In genomic region chr6:131694832-131695426, GRCh38 we compare ENCODE assay signal across 8 cellular contexts. TPM values are rescaled to one million over a fixed set of nuclear protein-coding genes. Genes with fewer than 3 reads are reported as not detected.
A peak's percentile ranks its signal among the peaks of the same experiment; 100 is the strongest.
DNase-seq lines count a peak whose midpoint lies in the region; ATAC-seq and TF ChIP-seq lines count a peak whose summit lies in the region.

No MANE protein-coding gene starts in this region.

- H3K4ac ChIP-seq in IMR-90 (ENCODE audit: low read depth, low read length) = no peak overlapping the region

- TF ChIP-seq RAD21 in IMR-90 (IDR thresholded peaks at IDR 0.05; ENCODE audit: low read length) = peak; percentile 96

- dilution Hi-C loops in IMR-90 (cut with HindIII; ENCODE audit: low sequenced_read_pairs, unreplicated experiment) = no loop called here

- no peak for TF ChIP-seq POLR2A in IMR-90 (IDR thresholded peaks at IDR 0.05; ENCODE audit: low read depth, low read length)

- POLR2A ChIA-PET in activated CD4-positive, alpha-beta T cell treated with anti-CD3 and anti-CD28 coated beads for 36 hours (lab: Charles Lee) = no interaction called here
- POLR2A ChIA-PET in IMR-90 (lab: Charles Lee; ENCODE audit: unreplicated experiment) = no interaction called here

- no peak overlapping the region for H3K18ac ChIP-seq in IMR-90 (ENCODE audit: low read depth, low read length)

- H2BK15ac ChIP-seq in IMR-90 (ENCODE audit: low read depth, low read length) = no peak overlapping the region

- DNase-seq in activated CD4-positive, alpha-beta T cell treated with anti-CD3 and anti-CD28 coated beads for 36 hours = peak; percentile 48
- DNase-seq in activated CD4-positive, alpha-beta T cell treated with anti-CD3 and anti-CD28 coated beads for 4 hours = no peak
- DNase-seq in IMR-90 (peak; percentile 79), RPMI8226 (peak; percentile 48), cerebellum (ENCODE audit: low spot score) (peak; percentile 10), left kidney (ENCODE audit: low read depth, low spot score) (peak; percentile 84), stromal cell of bone marrow (ENCODE audit: low read depth) (peak; percentile 58)

- H4K91ac ChIP-seq in IMR-90 (ENCODE audit: insufficient read depth, low read depth, low read length) = no peak overlapping the region

- intact Hi-C loops in activated CD4-positive, alpha-beta T cell treated with anti-CD3 and anti-CD28 coated beads for 36 hours (cut with DNase I, micrococcal nuclease) = loop anchor here in 1 of 2 experiments (1.0 kb wide), 1 partner anchor 215 kb away; no protein-coding TSS in a partner anchor
- intact Hi-C loops in IMR-90 (cut with micrococcal nuclease) = loop anchor here (5.0 to 10.0 kb wide), 2 partner anchors 110 to 217 kb away; partner anchors contain the start of gene ENPP1

- H3K36me3 ChIP-seq in IMR-90 (ENCODE audit: control insufficient read depth, insufficient read depth, low read length) = no peaks in the 10 kb centered on the region

- H2AK9ac ChIP-seq in IMR-90 (replicated peaks; ENCODE audit: low read depth, low read length, poor library complexity) = peak overlapping the region; percentile 72

- TF ChIP-seq CTCF in IMR-90 (conservative IDR thresholded peaks at IDR 0.05; ENCODE audit: low read depth, low read length) = peak; percentile 94

- H3K27me3 ChIP-seq in IMR-90 (ENCODE audit: control insufficient read depth, insufficient read depth, low read length) = no peaks in the 10 kb centered on the region; the same call in 1 of the 2 replicates

- no peaks in the 10 kb centered on the region for H3K4me1 Mint-ChIP-seq in activated CD4-positive, alpha-beta T cell treated with anti-CD3 and anti-CD28 coated beads for 36 hours

- no peak overlapping the region for H3K56ac ChIP-seq in IMR-90 (ENCODE audit: extremely low read depth, insufficient read depth, low read length)

- WGBS in IMR-90 (ENCODE audit: extremely low coverage in 2 of 2, insufficient read length in 1 of 2), 2 experiments = no CpG with 5 or more reads among the region's 2 CpGs

- no peak overlapping the region for H3K23ac ChIP-seq in IMR-90 (ENCODE audit: low read depth, low read length)

- no peak overlapping the region for H4K8ac ChIP-seq in IMR-90 (ENCODE audit: low read depth in 2 of 2, low read length in 2 of 2)

- in situ Hi-C loops in IMR-90 (cut with MboI; ENCODE audit: low sequenced_read_pairs) = loop anchor here (5.0 to 25.0 kb wide), 3 partner anchors 217 to 792 kb away; no protein-coding TSS in a partner anchor

- H3K27ac Mint-ChIP-seq in activated CD4-positive, alpha-beta T cell treated with anti-CD3 and anti-CD28 coated beads for 36 hours = no peak overlapping the region

- H3K27me3 Mint-ChIP-seq in activated CD4-positive, alpha-beta T cell treated with anti-CD3 and anti-CD28 coated beads for 36 hours = no peaks in the 10 kb centered on the region

- H3K14ac ChIP-seq in IMR-90 (replicated peaks; ENCODE audit: low read depth, low read length) = no peak overlapping the region

- H3K4me1 ChIP-seq in IMR-90 (ENCODE audit: control insufficient read depth, insufficient read depth, low read length) = no peaks in the 10 kb centered on the region

- CTCF ChIA-PET in activated CD4-positive, alpha-beta T cell treated with anti-CD3 and anti-CD28 coated beads for 36 hours (lab: Charles Lee) = interaction anchor here (0.6 to 2.6 kb wide), 15 partner anchors 23 to 235 kb away, joined by 3 to 23 read pairs (median 3); no protein-coding TSS in a partner anchor
- CTCF ChIA-PET in IMR-90 (lab: Yijun Ruan, JAX) = interaction anchor here (0.5 to 2.1 kb wide), 26 partner anchors 9 to 565 kb away, joined by 3 to 30 read pairs (median 3); partner anchors contain the start of gene ENPP1

- no peak overlapping the region for H3K9ac ChIP-seq in IMR-90 (ENCODE audit: low read depth, low read length)

- no TSS peak for BruUV-seq in IMR-90 (replicated peaks; lab: Mats Ljungman, UMichigan)

- no peak overlapping the region for H3K27ac ChIP-seq in IMR-90 (ENCODE audit: insufficient read depth, low read length)

- H2BK20ac ChIP-seq in IMR-90 (ENCODE audit: low read depth, low read length) = no peak overlapping the region

- no peaks in the 10 kb centered on the region for H3K9me3 ChIP-seq in IMR-90 (ENCODE audit: control insufficient read depth, insufficient read depth, low read length)

- H3K36me3 Mint-ChIP-seq in activated CD4-positive, alpha-beta T cell treated with anti-CD3 and anti-CD28 coated beads for 36 hours (ENCODE audit: low read depth) = no peaks in the 10 kb centered on the region

- no peak overlapping the region for H2BK120ac ChIP-seq in IMR-90 (ENCODE audit: low read depth, low read length)

- H3K9me3 Mint-ChIP-seq in activated CD4-positive, alpha-beta T cell treated with anti-CD3 and anti-CD28 coated beads for 36 hours (ENCODE audit: low read depth) = no peaks in the 10 kb centered on the region

- H3K4me3 ChIP-seq in IMR-90 (ENCODE audit: insufficient read depth, low read depth, low read length) = no peak overlapping the region

- H2BK5ac ChIP-seq in IMR-90 (ENCODE audit: low read depth, low read length, poor library complexity, severe bottlenecking) = no peak overlapping the region

- H2AK5ac ChIP-seq in IMR-90 (ENCODE audit: low read depth, low read length) = no peak overlapping the region

- no peak overlapping the region for H3K4me2 ChIP-seq in IMR-90 (ENCODE audit: low read depth, low read length)

- H4K5ac ChIP-seq in IMR-90 (ENCODE audit: low read depth, low read length) = no peak overlapping the region

- no peak overlapping the region for H3K4me3 Mint-ChIP-seq in activated CD4-positive, alpha-beta T cell treated with anti-CD3 and anti-CD28 coated beads for 36 hours

- no peaks in the 10 kb centered on the region for H3K9me1 ChIP-seq in IMR-90 (ENCODE audit: insufficient read depth, low read length)

- peak; percentile 76 for ATAC-seq in activated CD4-positive, alpha-beta T cell treated with anti-CD3 and anti-CD28 coated beads for 36 hours
- ATAC-seq in GM21723 (IDR thresholded peaks at IDR 0.05; ENCODE audit: unreplicated experiment) (peak; percentile 94), IMR-90 (ENCODE audit: low read depth) (peak; percentile 100)

- H4K20me1 ChIP-seq in IMR-90 (ENCODE audit: insufficient read depth, low read length) = no peaks in the 10 kb centered on the region

- no peaks in the 10 kb centered on the region for H3K79me1 ChIP-seq in IMR-90 (ENCODE audit: low read depth in 1 of 2, low read length in 2 of 2)

- H2AFZ ChIP-seq in IMR-90 (replicated peaks; ENCODE audit: low read length, poor library complexity) = peak overlapping the region; percentile 67

TF ChIP-seq in IMR-90, 13 proteins besides CTCF, POLR2A, EP300 and RAD21:
- TF ChIP-seq MXI1 (IDR thresholded peaks at IDR 0.05; ENCODE audit: borderline replicate concordance, low read depth, low read length) = no peak
- TF ChIP-seq SMC3 (IDR thresholded peaks at IDR 0.05; ENCODE audit: low read depth, low read length) = peak; percentile 97
TF ChIP-seq in IMR-90: peak in this region for 1.

RNA-seq across cellular contexts. Expression of gene OR2A4, which starts 6.3 kb away (rescaled TPM):
- not detected for total RNA-seq in activated CD4-positive, alpha-beta T cell treated with anti-CD3 and anti-CD28 coated beads for 36 hours
- total RNA-seq in IMR-90 (2012; rRNA removed) (not detected in 2 replicates), cerebellum (not detected)
- polyA plus RNA-seq in IMR-90 (2012; rRNA removed) = not detected in 2 replicates
- polyA plus RNA-seq in IMR-90 (2012; cell fraction: cytosol; rRNA removed) = not detected in 2 replicates
- not detected in 2 replicates for polyA plus RNA-seq in IMR-90 (2012; cell fraction: nucleus; rRNA removed; ENCODE audit: low replicate concordance)

RNA-seq across cellular contexts. Expression of gene CTAGE9, which starts 15.9 kb away (rescaled TPM):
- under 1 TPM in 1 of 2 experiments, not detected in 1; 0.21 TPM for total RNA-seq in activated CD4-positive, alpha-beta T cell treated with anti-CD3 and anti-CD28 coated beads for 36 hours
- total RNA-seq in IMR-90 (2012; rRNA removed) (not detected in 2 replicates), cerebellum (not detected)
- polyA plus RNA-seq in IMR-90 (2012; rRNA removed) = not detected in 2 replicates
- not detected in 2 replicates for polyA plus RNA-seq in IMR-90 (2012; cell fraction: cytosol; rRNA removed)
- not detected in 2 replicates for polyA plus RNA-seq in IMR-90 (2012; cell fraction: nucleus; rRNA removed; ENCODE audit: low replicate concordance)

RNA-seq across cellular contexts. Expression of gene ENPP3, which starts 57.8 kb away (rescaled TPM):
- total RNA-seq in activated CD4-positive, alpha-beta T cell treated with anti-CD3 and anti-CD28 coated beads for 36 hours = under 1 TPM; 0.57 to 0.58 TPM
- total RNA-seq in IMR-90 (2012; rRNA removed) (under 0.01 TPM in 1 of 2 replicates, not detected in the other), cerebellum (0.64 TPM)
- polyA plus RNA-seq in IMR-90 (2012; rRNA removed) = 0.05 TPM in 1 of 2 replicates, not detected in the other
- 0.01 TPM in 1 of 2 replicates, not detected in the other for polyA plus RNA-seq in IMR-90 (2012; cell fraction: cytosol; rRNA removed)
- 0.11 TPM in 1 of 2 replicates, not detected in the other for polyA plus RNA-seq in IMR-90 (2012; cell fraction: nucleus; rRNA removed; ENCODE audit: low replicate concordance)

Comparison
In these comparisons a context has a peak if more than half of its experiments do, and no peak if none do; other contexts are left out.
1. DNase-seq: peak in activated CD4-positive, alpha-beta T cell treated with anti-CD3 and anti-CD28 coated beads for 36 hours (single experiment), IMR-90 (single experiment), RPMI8226 (single experiment), cerebellum (single experiment), left kidney (single experiment) and stromal cell of bone marrow (single experiment); none in activated CD4-positive, alpha-beta T cell treated with anti-CD3 and anti-CD28 coated beads for 4 hours (0 of 2).
2. Peak in every context shown above with its lines, with median percentiles within 50 percentile points of each other: ATAC-seq.